ENCODE assay signal across 14 cellular contexts in the genomic region with DNA sequence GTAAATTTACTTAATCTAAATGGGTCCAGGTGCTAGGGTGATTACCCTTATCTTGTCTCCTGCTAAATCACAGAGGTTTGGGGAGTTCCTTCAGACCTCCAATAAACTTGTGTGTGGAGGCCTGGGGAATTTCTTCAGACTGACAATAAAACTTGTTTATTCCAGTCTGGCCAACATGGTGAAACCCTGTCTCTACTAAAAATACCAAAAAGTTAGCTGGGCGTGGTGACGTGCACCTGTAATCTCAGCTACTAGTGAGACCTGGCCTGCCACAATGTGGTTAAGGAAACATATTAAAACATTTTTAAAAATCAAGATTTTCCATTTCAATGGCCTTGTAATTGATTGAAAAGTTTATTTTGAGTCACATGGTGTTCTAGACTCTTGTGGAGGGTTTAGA.
DNase-seq lines count a peak whose midpoint lies in the region; ATAC-seq and TF ChIP-seq lines count a peak whose summit lies in the region.
"Had no signal": no experiment of that assay in that cellular context is flagged by ENCODE, and none has a peak within 500 bp of the region (broad histone marks: within the 10 kb centered on the region; RNA-seq: fewer than 3 reads in every experiment).

No MANE protein-coding gene starts in this region.

- H3K4me2 ChIP-seq in Karpas-422 (ENCODE audit: low read depth, low read length, poor library complexity, severe bottlenecking), result peak overlapping the region; percentile 70

- CTCF ChIA-PET in Caco-2 (lab: Charles Lee), result interaction anchor here (0.6 to 1.6 kb wide), 3 partner anchors 39 to 619 kb away, joined by 3 to 7 read pairs (median 4); no protein-coding TSS in a partner anchor

- H3K4me3 Mint-ChIP-seq in Caco-2 (ENCODE audit: unreplicated experiment) (peak overlapping the region; percentile 60), immature natural killer cell (peak overlapping the region in 3 of 5 donors; percentile 27 to 79 (median 67))
- H3K4me3 Mint-ChIP-seq: activated T-cell treated with anti-CD3 and anti-CD28 coated beads, Interleukin-2, amount 50 U/mL, for 4 hours had no signal

- H3K36me3 Mint-ChIP-seq in Caco-2 (ENCODE audit: insufficient read depth, unreplicated experiment) (no peaks in the 10 kb centered on the region), immature natural killer cell (no peaks in the 10 kb centered on the region)

- peak; percentile 61 to 76 for DNase-seq in Caco-2
- DNase-seq in Karpas-422, result peak; percentile 68
- no peak for DNase-seq in immature natural killer cell
- DNase-seq in kidney glomerular epithelial cell (lab: John Stamatoyannopoulos, UW), result no peak
- no peak for DNase-seq in sciatic nerve (ENCODE audit: low spot score)
- no peak for DNase-seq in AML-193 (lab: John Stamatoyannopoulos, UW)
- no peak for DNase-seq in SKM-1 treated with dmso at 0.1 percent for 144 hours (lab: John Stamatoyannopoulos, UW; ENCODE audit: unreplicated experiment)
- DNase-seq: activated T-cell treated with anti-CD3 and anti-CD28 coated beads, Interleukin-2, amount 50 U/mL, for 4 hours; left lung; NCI-H1694 treated with DMSO at 0.1 percent for 48 hours; psoas muscle; uterus had no signal

- H3K27me3 Mint-ChIP-seq in Caco-2 (ENCODE audit: insufficient read depth, unreplicated experiment), result no peaks in the 10 kb centered on the region
- H3K27me3 Mint-ChIP-seq in immature natural killer cell (ENCODE audit: low read depth in 3 of 3), result peaks cover 0 to 2% (median 0%) of the 10 kb centered on the region in 3 donors

- intact Hi-C loops in Caco-2 (cut with micrococcal nuclease; ENCODE audit: unreplicated experiment), result loop anchor here (10.0 kb wide), 2 partner anchors 308 to 498 kb away; no protein-coding TSS in a partner anchor
- intact Hi-C loops in sciatic nerve (cut with DNase I), result no loop called here

- H3K9me2 ChIP-seq in Karpas-422 (replicated peaks; ENCODE audit: insufficient read depth, low read length), result no peaks in the 10 kb centered on the region

- H3K4me1 ChIP-seq in Caco-2, result peaks cover 49% of the 10 kb centered on the region
- peaks cover 82% of the 10 kb centered on the region for H3K4me1 ChIP-seq in Karpas-422 (ENCODE audit: low read length)
- H3K4me1 ChIP-seq: left lung, psoas muscle, uterus had no signal

- ATAC-seq in GM21447 (IDR thresholded peaks at IDR 0.05; ENCODE audit: unreplicated experiment) (peak; percentile 47), sciatic nerve (no peak)
- ATAC-seq: left lung, psoas muscle had no signal

- H3K27ac ChIP-seq in Karpas-422 (ENCODE audit: low read length), result peak overlapping the region; percentile 96
- H3K27ac ChIP-seq: GM23248, left lung, psoas muscle had no signal

- no TSS peak for BruUV-seq in Caco-2 (replicated peaks; lab: Mats Ljungman, UMichigan)

- no peak for TF ChIP-seq CTCF in Caco-2 (IDR thresholded peaks at IDR 0.05; ENCODE audit: insufficient read depth in 1 of 2, low read depth in 1 of 2, low read length in 1 of 2, severe bottlenecking in 1 of 2, unreplicated experiment in 1 of 2)

- H3K4me3 ChIP-seq in Caco-2 (ENCODE audit: low read depth, low read length) (no peak overlapping the region), Karpas-422 (ENCODE audit: low read length) (peak overlapping the region; percentile 52; the same call in 1 of the 2 replicates)
- H3K4me3 ChIP-seq: GM23248, left lung, psoas muscle, uterus had no signal

- H3K4me1 Mint-ChIP-seq in Caco-2 (ENCODE audit: low read depth, unreplicated experiment) (peaks cover 46% of the 10 kb centered on the region), immature natural killer cell (peaks cover 17 to 23% of the 10 kb centered on the region in 2 donors)

- no peaks in the 10 kb centered on the region for H3K36me3 ChIP-seq in Caco-2 (ENCODE audit: control insufficient read depth, insufficient read depth, low read length)
- H3K36me3 ChIP-seq in Karpas-422 (ENCODE audit: insufficient read depth, low read length), result no peaks in the 10 kb centered on the region
- H3K36me3 ChIP-seq: left lung, uterus had no signal

- H3K9me3 ChIP-seq in Caco-2, result no peaks in the 10 kb centered on the region; the same call in 1 of the 2 replicates
- no peaks in the 10 kb centered on the region for H3K9me3 ChIP-seq in Karpas-422 (ENCODE audit: low read length)
- H3K9me3 ChIP-seq: left lung, psoas muscle, uterus had no signal

- peaks cover 61% of the 10 kb centered on the region for H3K79me2 ChIP-seq in Karpas-422 (ENCODE audit: low read length)

- H3K27me3 ChIP-seq in Caco-2 (replicated peaks; ENCODE audit: control insufficient read depth, insufficient read depth, low read length), result no peaks in the 10 kb centered on the region
- no peaks in the 10 kb centered on the region for H3K27me3 ChIP-seq in Karpas-422 (ENCODE audit: low read length)
- H3K27me3 ChIP-seq: left lung, uterus had no signal

- POLR2A ChIA-PET in Caco-2 (lab: Charles Lee), result interaction anchor here (1.1 kb wide), 1 partner anchor 18 kb away, joined by 3 read pairs; no protein-coding TSS in a partner anchor

- H3K27ac Mint-ChIP-seq in Caco-2 (ENCODE audit: unreplicated experiment), result peak overlapping the region; percentile 61
- peak overlapping the region; percentile 77 to 92 (median 92) for H3K27ac Mint-ChIP-seq in immature natural killer cell

- H3K9ac ChIP-seq in Karpas-422 (ENCODE audit: low read length), result peak overlapping the region; percentile 72
- H3K9ac ChIP-seq: GM23248 had no signal

- no peaks in the 10 kb centered on the region for H4K20me1 ChIP-seq in Karpas-422 (ENCODE audit: insufficient read depth, low read depth, low read length)

- no peaks in the 10 kb centered on the region for H3K9me3 Mint-ChIP-seq in Caco-2 (ENCODE audit: unreplicated experiment)
- no peaks in the 10 kb centered on the region for H3K9me3 Mint-ChIP-seq in immature natural killer cell
- H3K9me3 Mint-ChIP-seq: activated T-cell treated with anti-CD3 and anti-CD28 coated beads, Interleukin-2, amount 50 U/mL, for 4 hours had no signal

- no peak overlapping the region for H2AFZ ChIP-seq in Karpas-422 (ENCODE audit: low read length)
- H2AFZ ChIP-seq: GM23248 had no signal

Comparison
In these comparisons a context has a peak if more than half of its experiments do, and no peak if none do; other contexts are left out.
1. DNase-seq: peak in Caco-2 (2 of 2) and Karpas-422 (single experiment); none in immature natural killer cell (0 of 3), kidney glomerular epithelial cell (single experiment), sciatic nerve (single experiment), AML-193 (0 of 2) and SKM-1 treated with dmso at 0.1 percent for 144 hours (single experiment).